In genomic region chr4:145732895-145733880, GRCh38 we compare ENCODE assay signal across 1 cellular context.
TF ChIP-seq lines count a peak whose summit lies in the region.

No MANE protein-coding gene starts in this region.

TF ChIP-seq in GM23338, 12 proteins besides CTCF, POLR2A, EP300 and RAD21 (continued from another document):
- TF ChIP-seq, protein P1, sequence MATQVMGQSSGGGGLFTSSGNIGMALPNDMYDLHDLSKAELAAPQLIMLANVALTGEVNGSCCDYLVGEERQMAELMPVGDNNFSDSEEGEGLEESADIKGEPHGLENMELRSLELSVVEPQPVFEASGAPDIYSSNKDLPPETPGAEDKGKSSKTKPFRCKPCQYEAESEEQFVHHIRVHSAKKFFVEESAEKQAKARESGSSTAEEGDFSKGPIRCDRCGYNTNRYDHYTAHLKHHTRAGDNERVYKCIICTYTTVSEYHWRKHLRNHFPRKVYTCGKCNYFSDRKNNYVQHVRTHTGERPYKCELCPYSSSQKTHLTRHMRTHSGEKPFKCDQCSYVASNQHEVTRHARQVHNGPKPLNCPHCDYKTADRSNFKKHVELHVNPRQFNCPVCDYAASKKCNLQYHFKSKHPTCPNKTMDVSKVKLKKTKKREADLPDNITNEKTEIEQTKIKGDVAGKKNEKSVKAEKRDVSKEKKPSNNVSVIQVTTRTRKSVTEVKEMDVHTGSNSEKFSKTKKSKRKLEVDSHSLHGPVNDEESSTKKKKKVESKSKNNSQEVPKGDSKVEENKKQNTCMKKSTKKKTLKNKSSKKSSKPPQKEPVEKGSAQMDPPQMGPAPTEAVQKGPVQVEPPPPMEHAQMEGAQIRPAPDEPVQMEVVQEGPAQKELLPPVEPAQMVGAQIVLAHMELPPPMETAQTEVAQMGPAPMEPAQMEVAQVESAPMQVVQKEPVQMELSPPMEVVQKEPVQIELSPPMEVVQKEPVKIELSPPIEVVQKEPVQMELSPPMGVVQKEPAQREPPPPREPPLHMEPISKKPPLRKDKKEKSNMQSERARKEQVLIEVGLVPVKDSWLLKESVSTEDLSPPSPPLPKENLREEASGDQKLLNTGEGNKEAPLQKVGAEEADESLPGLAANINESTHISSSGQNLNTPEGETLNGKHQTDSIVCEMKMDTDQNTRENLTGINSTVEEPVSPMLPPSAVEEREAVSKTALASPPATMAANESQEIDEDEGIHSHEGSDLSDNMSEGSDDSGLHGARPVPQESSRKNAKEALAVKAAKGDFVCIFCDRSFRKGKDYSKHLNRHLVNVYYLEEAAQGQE (IDR thresholded peaks at IDR 0.05; ENCODE audit: unreplicated experiment) = no peak
- TF ChIP-seq CREB1 (CRISPR knock-in tag; IDR thresholded peaks at IDR 0.05; ENCODE audit: low read depth) (peak; percentile 72), ZNF331 (CRISPR knock-in tag; IDR thresholded peaks at IDR 0.05; ENCODE audit: low read depth) (no peak), EZH2phosphoT487 (IDR thresholded peaks at IDR 0.05; ENCODE audit: unreplicated experiment) (no peak), EZH2 (IDR thresholded peaks at IDR 0.05; ENCODE audit: low read depth, unreplicated experiment) (no peak), JUNB (IDR thresholded peaks at IDR 0.05; ENCODE audit: unreplicated experiment) (no peak), STAT1 (IDR thresholded peaks at IDR 0.05; ENCODE audit: unreplicated experiment) (no peak), ZNF114 (CRISPR knock-in tag; IDR thresholded peaks at IDR 0.05) (no peak)
- TF ChIP-seq, protein P2, sequence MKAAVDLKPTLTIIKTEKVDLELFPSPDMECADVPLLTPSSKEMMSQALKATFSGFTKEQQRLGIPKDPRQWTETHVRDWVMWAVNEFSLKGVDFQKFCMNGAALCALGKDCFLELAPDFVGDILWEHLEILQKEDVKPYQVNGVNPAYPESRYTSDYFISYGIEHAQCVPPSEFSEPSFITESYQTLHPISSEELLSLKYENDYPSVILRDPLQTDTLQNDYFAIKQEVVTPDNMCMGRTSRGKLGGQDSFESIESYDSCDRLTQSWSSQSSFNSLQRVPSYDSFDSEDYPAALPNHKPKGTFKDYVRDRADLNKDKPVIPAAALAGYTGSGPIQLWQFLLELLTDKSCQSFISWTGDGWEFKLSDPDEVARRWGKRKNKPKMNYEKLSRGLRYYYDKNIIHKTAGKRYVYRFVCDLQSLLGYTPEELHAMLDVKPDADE (IDR thresholded peaks at IDR 0.05) = no peak; the same call in 1 of the 2 replicates
